8 cellular contexts compared by ENCODE assay signal in the genomic region with DNA sequence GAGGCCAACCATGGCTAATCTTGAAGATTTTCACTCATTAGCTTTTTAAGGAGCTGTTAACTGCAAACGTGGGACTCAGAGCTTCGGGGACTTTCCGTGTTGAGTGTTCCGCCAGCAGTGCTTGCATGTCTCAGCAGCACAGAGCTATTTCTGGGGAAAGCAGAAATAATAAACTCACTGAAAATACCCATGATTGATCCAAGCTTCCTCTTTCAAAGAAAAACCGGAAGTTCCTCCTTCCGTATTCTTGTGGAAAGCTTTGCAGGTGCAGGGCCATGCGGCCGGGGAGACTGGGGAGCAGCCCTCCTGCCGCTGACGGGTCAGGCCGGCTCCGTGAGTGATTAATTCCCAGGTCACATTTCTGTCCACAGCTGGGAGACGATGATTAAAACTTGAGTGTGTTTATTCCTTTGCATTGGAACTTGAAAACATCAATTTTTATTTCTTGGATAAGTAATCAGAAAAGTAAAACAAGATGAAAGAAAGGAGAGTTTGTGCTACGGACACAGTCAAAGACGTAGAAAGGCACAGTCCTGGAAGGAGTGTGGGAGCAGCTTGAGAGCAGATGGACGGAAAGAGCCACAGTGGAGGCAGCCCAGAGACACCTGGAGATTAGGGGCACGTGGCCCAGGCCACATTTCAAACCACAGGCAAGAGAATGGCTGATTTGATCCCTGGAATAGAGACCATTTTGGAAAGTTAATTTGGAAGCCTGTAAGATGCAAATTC. TPM values are rescaled to one million over a fixed set of nuclear protein-coding genes. Genes with fewer than 3 reads are reported as not detected.
DNase-seq lines count a peak whose midpoint lies in the region; ATAC-seq and TF ChIP-seq lines count a peak whose summit lies in the region.

No MANE protein-coding gene starts in this region.

- H3K27me3 Mint-ChIP-seq in chondrocyte (ENCODE audit: low read depth), result peaks cover 51% of the 10 kb centered on the region

- H3K4me1 Mint-ChIP-seq in chondrocyte (ENCODE audit: low read depth), result peaks cover 4% of the 10 kb centered on the region

- no peak overlapping the region for H3K4me3 ChIP-seq in tibial artery
- no peak overlapping the region for H3K4me3 ChIP-seq in colonic mucosa

- TF ChIP-seq CTCF in chondrocyte (IDR thresholded peaks at IDR 0.05) (no peak), tibial artery (IDR thresholded peaks at IDR 0.05) (no peak), colonic mucosa (IDR thresholded peaks at IDR 0.05) (no peak)

- peaks cover 0 to 11% (median 6%) of the 10 kb centered on the region in 4 donors for H3K4me1 ChIP-seq in tibial artery
- H3K4me1 ChIP-seq in colonic mucosa, result no peaks in the 10 kb centered on the region

- H3K36me3 ChIP-seq in tibial artery (no peaks in the 10 kb centered on the region), colonic mucosa (no peaks in the 10 kb centered on the region)

- DNase-seq in AML-193 (lab: John Stamatoyannopoulos, UW), result peak; percentile 45 to 77
- DNase-seq in chondrocyte (ENCODE audit: low spot score), result peak; percentile 62
- peak; percentile 40 to 63 for DNase-seq in tibial artery
- no peak for DNase-seq in ecto neural progenitor cell (ENCODE audit: low spot score)
- DNase-seq in colonic mucosa, result no peak
- DNase-seq in NCI-H146 treated with DMSO at 0.1 percent for 48 hours (lab: John Stamatoyannopoulos, UW; ENCODE audit: unreplicated experiment), result no peak

- ATAC-seq in GM19351 (IDR thresholded peaks at IDR 0.05; ENCODE audit: unreplicated experiment), result peak; percentile 83
- peak; percentile 75 for ATAC-seq in HG03354 (IDR thresholded peaks at IDR 0.05; ENCODE audit: poor library complexity, severe bottlenecking, unreplicated experiment)

- H3K27me3 ChIP-seq in tibial artery (peaks cover 0 to 6% of the 10 kb centered on the region in 2 donors), colonic mucosa (no peaks in the 10 kb centered on the region)

- peaks cover 3% of the 10 kb centered on the region for H3K36me3 Mint-ChIP-seq in chondrocyte (ENCODE audit: low read depth)

- H3K27ac Mint-ChIP-seq in chondrocyte (ENCODE audit: unreplicated experiment), result no peak overlapping the region

- H3K27ac ChIP-seq in tibial artery (no peak overlapping the region), colonic mucosa (no peak overlapping the region)

- H3K4me3 Mint-ChIP-seq in chondrocyte (ENCODE audit: unreplicated experiment), result no peak overlapping the region

- intact Hi-C loops in tibial artery (cut with DNase I; ENCODE audit: low total_unique reads) (no loop called here), colonic mucosa (cut with DNase I) (no loop called here)

- H3K9ac ChIP-seq in colonic mucosa (ENCODE audit: low read depth in 2 of 2, low read length in 2 of 2), result no peak overlapping the region

- H3K9me3 ChIP-seq in tibial artery (no peaks in the 10 kb centered on the region), colonic mucosa (no peaks in the 10 kb centered on the region)

- H3K9me3 Mint-ChIP-seq in chondrocyte (ENCODE audit: low read depth), result no peaks in the 10 kb centered on the region

RNA-seq across cellular contexts. Expression of gene CTDP1, which starts 54.2 kb away (rescaled TPM):
- total RNA-seq in chondrocyte, result 20.0 to 21.0 TPM (median 20.9 TPM) in 3 replicates
- 10 to 100 TPM; 34.7 to 36.9 TPM for total RNA-seq in colonic mucosa

Comparison
In these comparisons a context has a peak if more than half of its experiments do, and no peak if none do; other contexts are left out.
1. DNase-seq: peak in AML-193 (2 of 2), chondrocyte (single experiment) and tibial artery (2 of 2); none in ecto neural progenitor cell (single experiment), colonic mucosa (single experiment) and NCI-H146 treated with DMSO at 0.1 percent for 48 hours (single experiment).